Comparison of ENCODE assay signal across 8 cellular contexts in the genomic region with DNA sequence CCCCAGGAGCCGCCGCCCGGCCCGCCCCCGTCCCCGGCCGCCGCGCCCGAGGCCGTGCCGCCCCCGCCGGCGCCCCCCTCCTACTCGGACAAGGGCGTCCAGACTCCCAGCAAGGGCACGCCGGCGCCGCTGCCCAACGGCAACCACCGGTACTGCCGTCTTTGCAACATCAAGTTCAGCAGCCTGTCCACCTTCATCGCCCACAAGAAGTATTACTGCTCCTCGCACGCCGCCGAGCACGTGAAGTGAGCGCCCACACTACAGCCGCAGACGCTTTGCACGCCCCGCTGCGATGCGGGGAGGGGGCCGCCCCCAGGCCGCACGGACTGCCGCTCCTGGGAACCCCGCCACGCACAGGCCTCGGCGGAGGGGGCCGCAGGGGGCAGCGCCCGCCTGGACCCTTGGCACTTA. TPM values are rescaled to one million over a fixed set of nuclear protein-coding genes. Genes with fewer than 3 reads are reported as not detected.
DNase-seq lines count a peak whose midpoint lies in the region; ATAC-seq, FAIRE-seq and TF ChIP-seq lines count a peak whose summit lies in the region.

No MANE protein-coding gene starts in this region.

- H3K27me3 ChIP-seq in Peyer's patch (peaks cover 0 to 7% of the 10 kb centered on the region in 2 donors), bronchial epithelial cell (ENCODE audit: control insufficient read depth, insufficient read depth, low read length) (peaks cover 2% of the 10 kb centered on the region), lower lobe of right lung (ENCODE audit: low read depth) (peaks cover 15% of the 10 kb centered on the region), thymus (ENCODE audit: control insufficient read depth, insufficient read depth) (no peaks in the 10 kb centered on the region)

- ATAC-seq in GM21619 (IDR thresholded peaks at IDR 0.05; ENCODE audit: unreplicated experiment) = peak; percentile 19
- ATAC-seq in lower lobe of right lung = peak in 1 of 2 donors; percentile 15

- H3K4me1 Mint-ChIP-seq in CD14-positive monocyte = peaks cover 10% of the 10 kb centered on the region

- intact Hi-C loops in CD14-positive monocyte (cut with micrococcal nuclease) (loop anchor here in 1 of 2 donors (2.0 kb wide), 1 partner anchor 82 kb away; a partner anchor contains a TSS), lower lobe of right lung (cut with DNase I) (no loop called here)

- H3K4me1 ChIP-seq in Peyer's patch (peaks cover 0 to 9% (median 4%) of the 10 kb centered on the region in 4 donors), lower lobe of right lung (peaks cover 14% of the 10 kb centered on the region), thymus (ENCODE audit: control insufficient read depth, insufficient read depth, low read length) (peaks cover 6% of the 10 kb centered on the region)

- TF ChIP-seq POLR2A in Peyer's patch (IDR thresholded peaks at IDR 0.05) = no peak

- H3K27me3 Mint-ChIP-seq in CD14-positive monocyte (ENCODE audit: low read depth in 3 of 3) = peaks cover 15 to 17% (median 17%) of the 10 kb centered on the region in 3 donors

- no peak for FAIRE-seq in bronchial epithelial cell (lab: Jason Lieb, UNC)

- H3K9me3 Mint-ChIP-seq in CD14-positive monocyte = no peaks in the 10 kb centered on the region

- H3K9me3 ChIP-seq in Peyer's patch (no peaks in the 10 kb centered on the region), lower lobe of right lung (no peaks in the 10 kb centered on the region), thymus (ENCODE audit: control insufficient read depth) (no peaks in the 10 kb centered on the region)

- H3K27ac Mint-ChIP-seq in CD14-positive monocyte = peak overlapping the region in 3 of 7 donors; percentile 41 to 60 (median 45)

- H3K27ac ChIP-seq in Peyer's patch (peak overlapping the region in 2 of 4 donors; percentile 38 to 86), lower lobe of right lung (no peak overlapping the region), thymus (ENCODE audit: low read depth) (no peak overlapping the region)

- no peaks in the 10 kb centered on the region for H3K36me3 ChIP-seq in Peyer's patch
- H3K36me3 ChIP-seq in bronchial epithelial cell (ENCODE audit: control insufficient read depth, insufficient read depth, low read length) = no peaks in the 10 kb centered on the region
- no peaks in the 10 kb centered on the region for H3K36me3 ChIP-seq in lower lobe of right lung
- H3K36me3 ChIP-seq in thymus (ENCODE audit: control insufficient read depth, insufficient read depth) = peaks cover 11% of the 10 kb centered on the region

- WGBS in thymus = 47% methylated on average over 48 of the region's 48 CpGs

- TF ChIP-seq CTCF in CD14-positive monocyte (IDR thresholded peaks at IDR 0.05) (peak; percentile 8), Peyer's patch (IDR thresholded peaks at IDR 0.05) (peak in 1 of 6 experiments; percentile 3), bronchial epithelial cell (IDR thresholded peaks at IDR 0.05; ENCODE audit: insufficient read depth, low read length, severe bottlenecking) (peak; percentile 24), lower lobe of right lung (IDR thresholded peaks at IDR 0.05) (no peak)

- no peaks in the 10 kb centered on the region for H3K36me3 Mint-ChIP-seq in CD14-positive monocyte

- peak overlapping the region; percentile 22 to 78 (median 71) for H3K4me3 ChIP-seq in Peyer's patch
- peak overlapping the region; percentile 62 for H3K4me3 ChIP-seq in bronchial epithelial cell (ENCODE audit: low read depth, low read length)
- peak overlapping the region; percentile 72 for H3K4me3 ChIP-seq in lower lobe of right lung
- H3K4me3 ChIP-seq in thymus (ENCODE audit: low read length) = peak overlapping the region; percentile 85

- peak overlapping the region; percentile 70 to 84 for H3K4me3 Mint-ChIP-seq in CD14-positive monocyte

- DNase-seq in CD14-positive monocyte (ENCODE audit: low spot score) (no peak), Peyer's patch (peak in 1 of 3 donors; percentile 38), bronchial epithelial cell (ENCODE audit: low read depth) (peak; percentile 8), lower lobe of right lung (peak; percentile 75), amniotic stem cell (lab: John Stamatoyannopoulos, UW) (no peak), KG1 (lab: John Stamatoyannopoulos, UW) (no peak)

RNA-seq across cellular contexts. Expression of a gene that starts 35.5 kb away (rescaled TPM):
- polyA plus RNA-seq in CD14-positive monocyte (1 to 10 TPM; 5.5 to 6.8 TPM), thymus (28.9 TPM)
- total RNA-seq in Peyer's patch (10 to 100 TPM; 22.8 to 47.0 (median 32.9) TPM), bronchial epithelial cell (10.5 and 11.1 TPM in 2 replicates), lower lobe of right lung (49.2 TPM)

Comparison
In these comparisons a context has a peak if more than half of its experiments do, and no peak if none do; other contexts are left out.
1. DNase-seq: peak in bronchial epithelial cell (single experiment) and lower lobe of right lung (single experiment); none in CD14-positive monocyte (single experiment), amniotic stem cell (single experiment) and KG1 (single experiment).
2. Peak in every context shown above with its lines, with median percentiles within 50 percentile points of each other: H3K4me3 ChIP-seq.